In the genomic region with DNA sequence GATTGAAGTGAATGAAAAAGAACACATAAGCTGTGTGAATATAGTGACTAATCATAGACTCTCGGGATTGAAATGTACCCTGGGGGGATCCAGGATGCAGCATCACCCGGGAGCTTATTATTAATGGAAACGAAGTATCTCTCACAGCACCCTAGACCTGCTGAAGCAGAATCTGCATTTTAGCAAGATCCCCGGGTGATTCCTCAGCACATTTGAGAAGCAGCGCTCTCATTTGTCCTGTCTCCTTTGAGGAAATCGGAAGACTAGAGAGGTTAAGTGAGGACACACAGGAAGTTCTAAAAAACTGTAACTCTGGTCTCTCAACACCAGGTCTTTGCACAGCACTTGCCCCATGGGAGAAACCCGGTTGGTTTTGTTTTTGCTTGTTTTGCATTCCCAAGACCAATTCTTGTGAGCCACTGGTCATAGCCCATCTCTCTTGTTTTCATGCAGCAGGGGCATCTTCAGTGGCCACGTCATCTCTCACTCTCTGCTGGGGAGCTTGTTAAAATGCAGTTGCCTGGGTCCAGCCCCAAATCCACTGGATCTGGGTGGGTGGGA, we compare ENCODE assay signal across 8 cellular contexts. TPM values are rescaled to one million over a fixed set of nuclear protein-coding genes. Genes with fewer than 3 reads are reported as not detected.
DNase-seq lines count a peak whose midpoint lies in the region; ATAC-seq, FAIRE-seq and TF ChIP-seq lines count a peak whose summit lies in the region.

No MANE protein-coding gene starts in this region.

- peaks cover 14% of the 10 kb centered on the region for H3K36me3 Mint-ChIP-seq in activated CD8-positive, alpha-beta T cell treated with anti-CD3 and anti-CD28 coated beads, Interleukin-2, amount 10 ng/mL, durations not matched to agents 7 days and 5 days (ENCODE audit: low read depth)

- H2BK120ac ChIP-seq in mesendoderm (ENCODE audit: low read depth, low read length), result no peak overlapping the region

- H2BK15ac ChIP-seq in mesendoderm (replicated peaks; ENCODE audit: low read depth), result no peak overlapping the region

- ATAC-seq in GM19463 (IDR thresholded peaks at IDR 0.05; ENCODE audit: unreplicated experiment) (peak; percentile 90), HG03460 (IDR thresholded peaks at IDR 0.05; ENCODE audit: unreplicated experiment) (peak; percentile 92)
- ATAC-seq in activated CD8-positive, alpha-beta T cell treated with anti-CD3 and anti-CD28 coated beads, Interleukin-2, amount 10 ng/mL, durations not matched to agents 7 days and 5 days, result peak; percentile 43

- H3K27ac ChIP-seq in mesendoderm (ENCODE audit: low read depth, low read length), result no peak overlapping the region
- H3K27ac ChIP-seq in small intestine (ENCODE audit: low read depth in 1 of 2, low read length in 1 of 2), result peak overlapping the region in 1 of 2 donors; percentile 89

- H3K27ac Mint-ChIP-seq in activated CD8-positive, alpha-beta T cell treated with anti-CD3 and anti-CD28 coated beads, Interleukin-2, amount 10 ng/mL, durations not matched to agents 7 days and 5 days, result peak overlapping the region; percentile 81

- H3K27me3 ChIP-seq in GM06990 (replicated peaks; ENCODE audit: control insufficient read depth, insufficient read depth, low read length) (no peaks in the 10 kb centered on the region), mesendoderm (ENCODE audit: insufficient read depth, low read length, poor library complexity) (no peaks in the 10 kb centered on the region), small intestine (ENCODE audit: control insufficient read depth in 2 of 2, insufficient read depth in 2 of 2, low read length in 2 of 2) (no peaks in the 10 kb centered on the region)

- H3K9me3 Mint-ChIP-seq in activated CD8-positive, alpha-beta T cell treated with anti-CD3 and anti-CD28 coated beads, Interleukin-2, amount 10 ng/mL, durations not matched to agents 7 days and 5 days (ENCODE audit: insufficient read depth), result no peaks in the 10 kb centered on the region

- peaks cover 69% of the 10 kb centered on the region for H3K4me1 Mint-ChIP-seq in activated CD8-positive, alpha-beta T cell treated with anti-CD3 and anti-CD28 coated beads, Interleukin-2, amount 10 ng/mL, durations not matched to agents 7 days and 5 days (ENCODE audit: low read depth)

- no peak overlapping the region for H3K9ac ChIP-seq in mesendoderm (ENCODE audit: low read length)

- no peak overlapping the region for H2AK5ac ChIP-seq in mesendoderm (ENCODE audit: low read length)

- H3K4me1 ChIP-seq in mesendoderm (ENCODE audit: control insufficient read depth, low read depth, low read length) (peaks cover 24% of the 10 kb centered on the region), small intestine (ENCODE audit: control insufficient read depth in 2 of 2, insufficient read depth in 1 of 2, low read depth in 1 of 2, low read length in 1 of 2) (peaks cover 2 to 21% of the 10 kb centered on the region in 2 donors)

- peaks cover 29% of the 10 kb centered on the region for H3K79me1 ChIP-seq in mesendoderm (ENCODE audit: low read length)

- H3K4me3 ChIP-seq in GM06990 (replicated peaks; ENCODE audit: low read depth, low read length) (peak overlapping the region; percentile 41), mesendoderm (ENCODE audit: low read length) (no peak overlapping the region), small intestine (ENCODE audit: low read depth in 1 of 2, low read length in 2 of 2) (no peak overlapping the region)

- no peak for FAIRE-seq in small intestine (lab: Jason Lieb, UNC)

- POLR2A ChIA-PET in activated CD8-positive, alpha-beta T cell treated with anti-CD3 and anti-CD28 coated beads, Interleukin-2, amount 10 ng/mL, durations not matched to agents 7 days and 5 days (lab: Charles Lee), result interaction anchor here (0.8 to 1.5 kb wide), 4 partner anchors 14 to 68 kb away, joined by 3 to 4 read pairs (median 4); partner anchors contain the start of gene ZNF710

- no peak overlapping the region for H3K18ac ChIP-seq in mesendoderm (ENCODE audit: low read length)

- H3K23ac ChIP-seq in mesendoderm (ENCODE audit: low read length), result no peak overlapping the region

- no peak for TF ChIP-seq CTCF in GM06990 (IDR thresholded peaks at IDR 0.05; ENCODE audit: insufficient read depth, low read length, poor library complexity, severe bottlenecking)

- H3K36me3 ChIP-seq in GM06990 (ENCODE audit: control insufficient read depth, insufficient read depth, low read length), result no peaks in the 10 kb centered on the region; the same call in none of the 2 replicates
- H3K36me3 ChIP-seq in mesendoderm (ENCODE audit: control insufficient read depth, insufficient read depth, low read length), result peaks cover 1% of the 10 kb centered on the region
- no peaks in the 10 kb centered on the region for H3K36me3 ChIP-seq in small intestine (ENCODE audit: control insufficient read depth in 2 of 2, insufficient read depth in 2 of 2, low read length in 2 of 2)

- peak overlapping the region; percentile 5 for H3K56ac ChIP-seq in mesendoderm (ENCODE audit: low read length)

- H3K9me3 ChIP-seq in small intestine (ENCODE audit: control insufficient read depth, low read depth), result no peaks in the 10 kb centered on the region

- DNase-seq in GM06990 (ENCODE audit: extremely low read depth, insufficient read length) (peak; percentile 74), mesendoderm (peak; percentile 53), small intestine (no peak), NCI-H774 (lab: John Stamatoyannopoulos, UW) (no peak), ureter (ENCODE audit: low spot score) (no peak)
- peak; percentile 35 for DNase-seq in activated CD8-positive, alpha-beta T cell treated with anti-CD3 and anti-CD28 coated beads, Interleukin-2, amount 10 ng/mL, durations not matched to agents 7 days and 5 days

- no CpG with 5 or more reads among the region's 8 CpGs for WGBS in mesendoderm (ENCODE audit: extremely low coverage, insufficient coverage, low lambda C conversion rate)
- 37 to 39% (median 38%) methylated on average over 8 of the region's 8 CpGs for WGBS in small intestine, 3 donors

- peaks cover 29% of the 10 kb centered on the region for H3K79me2 ChIP-seq in mesendoderm (ENCODE audit: control insufficient read depth, insufficient read depth, low read length)

- no peaks in the 10 kb centered on the region for H3K27me3 Mint-ChIP-seq in activated CD8-positive, alpha-beta T cell treated with anti-CD3 and anti-CD28 coated beads, Interleukin-2, amount 10 ng/mL, durations not matched to agents 7 days and 5 days (ENCODE audit: low read depth)

- peak overlapping the region; percentile 55 for H3K4me3 Mint-ChIP-seq in activated CD8-positive, alpha-beta T cell treated with anti-CD3 and anti-CD28 coated beads, Interleukin-2, amount 10 ng/mL, durations not matched to agents 7 days and 5 days

- CTCF ChIA-PET in activated CD8-positive, alpha-beta T cell treated with anti-CD3 and anti-CD28 coated beads, Interleukin-2, amount 10 ng/mL, durations not matched to agents 7 days and 5 days (lab: Charles Lee), result interaction anchor here (0.9 to 1.9 kb wide), 5 partner anchors 18 to 138 kb away, joined by 3 to 7 read pairs (median 3); partner anchors contain the start of gene AP3S2

- no peak overlapping the region for H2BK5ac ChIP-seq in mesendoderm (ENCODE audit: low read length)

- H4K8ac ChIP-seq in mesendoderm (ENCODE audit: low read depth, low read length), result no peak overlapping the region

- H3K4ac ChIP-seq in mesendoderm (ENCODE audit: low read depth, low read length), result no peak overlapping the region

- no peak overlapping the region for H4K5ac ChIP-seq in mesendoderm (ENCODE audit: low read length)

- H3K4me2 ChIP-seq in mesendoderm (ENCODE audit: low read length), result no peak overlapping the region

RNA-seq across cellular contexts. Expression of gene ZNF710, which starts 30.2 kb away (rescaled TPM):
- total RNA-seq in activated CD8-positive, alpha-beta T cell treated with anti-CD3 and anti-CD28 coated beads, Interleukin-2, amount 10 ng/mL, durations not matched to agents 7 days and 5 days, result 10 to 100 TPM; 22.7 to 24.9 TPM
- polyA plus RNA-seq in mesendoderm (2013, experiment 1 of 2), result 51.0 TPM
- polyA plus RNA-seq in mesendoderm (2013, experiment 2 of 2), result 54.6 TPM
- 10 to 100 TPM; 10.3 to 19.7 (median 18.0) TPM for polyA plus RNA-seq in small intestine
- total RNA-seq in ureter, result 31.4 TPM

Comparison
In these comparisons a context has a peak if more than half of its experiments do, and no peak if none do; other contexts are left out.
1. DNase-seq: peak in GM06990 (single experiment), activated CD8-positive, alpha-beta T cell treated with anti-CD3 and anti-CD28 coated beads, Interleukin-2, amount 10 ng/mL, durations not matched to agents 7 days and 5 days (single experiment) and mesendoderm (single experiment); none in small intestine (single experiment), NCI-H774 (single experiment) and ureter (single experiment).
2. Peak in every context shown above with its lines, with median percentiles within 50 percentile points of each other: ATAC-seq.